8 cellular contexts compared by ENCODE assay signal in genomic region chrX:119852410-119853353, GRCh38. TPM values are rescaled to one million over a fixed set of nuclear protein-coding genes. Genes with fewer than 3 reads are reported as not detected.
A peak's percentile ranks its signal among the peaks of the same experiment; 100 is the strongest.
DNase-seq lines count a peak whose midpoint lies in the region; ATAC-seq, FAIRE-seq and TF ChIP-seq lines count a peak whose summit lies in the region.

TSS of gene UPF3B (minus strand) at chrX:119852963. CDS start at chrX:119852928, 35 bp downstream.

- H3K9me3 ChIP-seq in HepG2 (ENCODE audit: low read length): no peaks in the 10 kb centered on the region

- intact Hi-C loops in HepG2 (cut with micrococcal nuclease; ENCODE audit: unreplicated experiment): loop anchor here (1.0 to 2.0 kb wide), 2 partner anchors 18 to 91 kb away; partner anchors contain the start of genes NDUFA1, NKAP and RNF113A

- H2AFZ ChIP-seq in HepG2 (ENCODE audit: low read length): peak within 1 kb of the TSS; percentile 42

- no peak for TF ChIP-seq RAD21 in HepG2 (CRISPR knock-in tag; IDR thresholded peaks at IDR 0.05)

- H3K27ac ChIP-seq in C4-2B: peak within 1 kb of the TSS; percentile 83
- H3K27ac ChIP-seq in HepG2 (ENCODE audit: extremely low read length, insufficient read depth, low read length): peak within 1 kb of the TSS; percentile 89

- ATAC-seq in GM19395 (IDR thresholded peaks at IDR 0.05; ENCODE audit: unreplicated experiment) (peak; percentile 97), HG03565 (IDR thresholded peaks at IDR 0.05; ENCODE audit: unreplicated experiment) (peak; percentile 94), HepG2 (peak; percentile 96)

- peak within 1 kb of the TSS; percentile 63 to 83 (median 80) for H3K4me3 ChIP-seq in HepG2 (replicated peaks in 1 of 3; ENCODE audit: insufficient read depth in 1 of 3, low read depth in 2 of 3, low read length in 3 of 3)

- 0 out of 2 replicates have a peak, but pooled peaks cover 27% of the 10 kb centered on the region for H3K4me1 ChIP-seq in HepG2 (ENCODE audit: insufficient read depth, low read length)

- H3K36me3 ChIP-seq in HepG2 (replicated peaks in 1 of 2; ENCODE audit: control insufficient read depth in 1 of 2, insufficient read depth in 2 of 2, low read length in 2 of 2): no peaks in the 10 kb centered on the region; a peak in 2 of 5 replicates

- peak within 1 kb of the TSS; percentile 86 for H3K9ac ChIP-seq in HepG2 (ENCODE audit: insufficient read depth, low read depth, low read length)

- TF ChIP-seq POLR2A in HepG2 (IDR thresholded peaks at IDR 0.05; ENCODE audit: insufficient read depth in 1 of 2, low read depth in 2 of 2, low read length in 2 of 2): peak; percentile 74 to 77

- CTCF ChIA-PET in HepG2 (lab: Yijun Ruan, JAX; ENCODE audit: low intra/inter-chr PET ratio, low total read pairs): no interaction called here

- WGBS in HepG2 (ENCODE audit: low lambda C conversion rate): 1% methylated on average over 15 of the region's 53 CpGs

- no TSS peak for BruUV-seq in HepG2 (replicated peaks; lab: Mats Ljungman, UMichigan)

- peak; percentile 99 for DNase-seq in NCI-H774 (lab: John Stamatoyannopoulos, UW)
- DNase-seq in activated CD4-positive, alpha-beta T cell treated with anti-CD3 and anti-CD28 coated beads, Interleukin-2, amount 50 U/mL, for 48 hours: peak; percentile 91 to 93
- peak; percentile 97 for DNase-seq in dermis blood vessel endothelial cell
- peak; percentile 97 for DNase-seq in HepG2 (ENCODE audit: low spot score)
- peak; percentile 89 for DNase-seq in stimulated activated CD4-positive, alpha-beta T cell treated with anti-CD3 and anti-CD28 coated beads, Interleukin-4, amount 100 ng/mL, for 1 hour

- TF ChIP-seq EP300 in HepG2 (IDR thresholded peaks at IDR 0.05; ENCODE audit: low read depth in 2 of 2, low read length in 2 of 2) (no peak), HepG2 (CRISPR knock-in tag; IDR thresholded peaks at IDR 0.05; ENCODE audit: borderline replicate concordance) (no peak)

- H4K20me1 ChIP-seq in HepG2 (ENCODE audit: insufficient read depth, low read length): no peaks in the 10 kb centered on the region

- FAIRE-seq in HepG2 (lab: Jason Lieb, UNC): peak; percentile 74

- peak within 1 kb of the TSS; percentile 69 for H3K4me2 ChIP-seq in HepG2 (ENCODE audit: low read depth, low read length)

- in situ Hi-C loops in HepG2 (cut with HindIII; ENCODE audit: extremely low pct_ligation_motif_present, low pct_unique_long_range_greater_than_20kb): no loop called here

- no peaks in the 10 kb centered on the region for H3K27me3 ChIP-seq in HepG2 (ENCODE audit: control insufficient read depth in 1 of 2, insufficient read depth in 2 of 2, low read length in 2 of 2)

- H3K79me2 ChIP-seq in HepG2 (ENCODE audit: insufficient read depth, low read length): peaks cover 14% of the 10 kb centered on the region

- POLR2A ChIA-PET in HepG2 (lab: Yijun Ruan, JAX): interaction anchor here (0.6 to 3.2 kb wide), 15 partner anchors 9 to 709 kb away, joined by 3 to 78 read pairs (median 3); partner anchors contain the start of genes NDUFA1, RNF113A, RPL39 and SEPTIN6

- TF ChIP-seq CTCF in C4-2B (conservative IDR thresholded peaks at IDR 0.05): no peak
- peak; percentile 8; the same call in 1 of the 2 replicates for TF ChIP-seq CTCF in HepG2 (CRISPR knock-in tag; IDR thresholded peaks at IDR 0.05)

TF ChIP-seq in HepG2, 621 proteins besides CTCF, POLR2A, EP300 and RAD21 (continues in another document):
- no peak for TF ChIP-seq ZNF547 (CRISPR knock-in tag; IDR thresholded peaks at IDR 0.05)
- TF ChIP-seq XBP1 (CRISPR knock-in tag; IDR thresholded peaks at IDR 0.05): no peak
- TF ChIP-seq RARG (CRISPR knock-in tag; IDR thresholded peaks at IDR 0.05; ENCODE audit: low read depth): no peak
- TF ChIP-seq SP2 (CRISPR knock-in tag; IDR thresholded peaks at IDR 0.05): peak; percentile 61
- TF ChIP-seq ZNF850 (CRISPR knock-in tag; conservative IDR thresholded peaks at IDR 0.05): no peak
- TF ChIP-seq ZNF75D (CRISPR knock-in tag; IDR thresholded peaks at IDR 0.05; ENCODE audit: borderline replicate concordance): no peak
- TF ChIP-seq PHF8 (CRISPR knock-in tag; IDR thresholded peaks at IDR 0.05): peak; percentile 83
- no peak for TF ChIP-seq ZNF792 (CRISPR knock-in tag; IDR thresholded peaks at IDR 0.05)
- TF ChIP-seq HNF4A (CRISPR knock-in tag; IDR thresholded peaks at IDR 0.05): peak; percentile 22; the same call in 1 of the 2 replicates
- no peak for TF ChIP-seq ZFP36L1 (CRISPR knock-in tag; IDR thresholded peaks at IDR 0.05)
- TF ChIP-seq RFX1 (IDR thresholded peaks at IDR 0.05): no peak
- peak; percentile 85 for TF ChIP-seq HOXA3 (CRISPR knock-in tag; IDR thresholded peaks at IDR 0.05)
- TF ChIP-seq ZNF12 (CRISPR knock-in tag; IDR thresholded peaks at IDR 0.05): no peak
- TF ChIP-seq ERF (CRISPR knock-in tag; IDR thresholded peaks at IDR 0.05): 0 out of 2 replicates have a peak, but pooled peaks have one; percentile 14
- TF ChIP-seq SNAI1 (CRISPR knock-in tag; IDR thresholded peaks at IDR 0.05; ENCODE audit: borderline replicate concordance): no peak
- TF ChIP-seq ZNF614 (CRISPR knock-in tag; IDR thresholded peaks at IDR 0.05; ENCODE audit: borderline replicate concordance): no peak
- 0 out of 2 replicates have a peak, but pooled peaks have one; percentile 8 for TF ChIP-seq RARA (CRISPR knock-in tag; IDR thresholded peaks at IDR 0.05)
- TF ChIP-seq HMGXB4 (CRISPR knock-in tag; IDR thresholded peaks at IDR 0.05; ENCODE audit: borderline replicate concordance in 1 of 2, low read depth in 1 of 2): 0 out of 4 replicates have a peak, but pooled peaks of 1 of the 2 experiments have one; percentile 31
- TF ChIP-seq RNF219 (CRISPR knock-in tag; IDR thresholded peaks at IDR 0.05): no peak
- no peak for TF ChIP-seq ZNF556 (CRISPR knock-in tag; IDR thresholded peaks at IDR 0.05; ENCODE audit: borderline replicate concordance)
- peak; percentile 65; the same call in 1 of the 3 replicates for TF ChIP-seq MXI1 (IDR thresholded peaks at IDR 0.05; ENCODE audit: borderline replicate concordance, low read depth, low read length)

RNA-seq across cellular contexts. Expression of gene UPF3B, which starts in this region (rescaled TPM):
- total RNA-seq in dermis blood vessel endothelial cell (1.9 and 4.0 TPM in 2 replicates), HepG2 (2016; rRNA removed; fragmentation: Illumina TruSeq; extraction: Trizol) (7.2 and 8.2 TPM in 2 replicates)
- 0.62 and 0.81 TPM in 2 replicates for total RNA-seq in HepG2 (2016; cell fraction: cytosol; rRNA removed; fragmentation: Illumina TruSeq; extraction: Trizol; ENCODE audit: low read depth)
- 7.0 and 7.4 TPM in 2 replicates for total RNA-seq in HepG2 (2016; cell fraction: insoluble cytoplasmic fraction; rRNA removed; fragmentation: Illumina TruSeq; extraction: Trizol)
- total RNA-seq in HepG2 (2016; cell fraction: membrane; rRNA removed; fragmentation: Illumina TruSeq; extraction: Trizol): 1.4 and 1.8 TPM in 2 replicates
- total RNA-seq in HepG2 (2016; cell fraction: nucleus; rRNA removed; fragmentation: Illumina TruSeq; extraction: Trizol): 7.5 and 9.2 TPM in 2 replicates
- polyA plus RNA-seq in HepG2 (2011; rRNA removed): 4.6 and 5.2 TPM in 2 replicates
- 2.1 and 2.2 TPM in 2 replicates for polyA plus RNA-seq in HepG2 (2011; cell fraction: cytosol; rRNA removed)
- polyA plus RNA-seq in HepG2 (2011; cell fraction: nucleus; rRNA removed): 3.7 and 4.1 TPM in 2 replicates
- polyA plus RNA-seq in HepG2 (2012): 5.6 and 7.2 TPM in 2 replicates
- polyA plus RNA-seq in HepG2 (2016; cell fraction: cytosol; fragmentation: Illumina TruSeq; extraction: Trizol; ENCODE audit: low read depth): 0.47 and 0.50 TPM in 2 replicates
- polyA plus RNA-seq in HepG2 (2016; cell fraction: insoluble cytoplasmic fraction; fragmentation: Illumina TruSeq; extraction: Trizol; ENCODE audit: low read depth): 14.8 and 16.1 TPM in 2 replicates
- polyA plus RNA-seq in HepG2 (2016; cell fraction: membrane; fragmentation: Illumina TruSeq; extraction: Trizol; ENCODE audit: low read depth): 0.74 and 0.84 TPM in 2 replicates
- 14.6 and 15.3 TPM in 2 replicates for polyA plus RNA-seq in HepG2 (2016; cell fraction: nucleus; fragmentation: Illumina TruSeq; extraction: Trizol; ENCODE audit: insufficient read depth, low read depth)
- polyA minus RNA-seq in HepG2 (2011; rRNA and poly(A)+ RNA removed; ENCODE audit: low replicate concordance): 0.30 and 2.3 TPM in 2 replicates
- polyA minus RNA-seq in HepG2 (2011; cell fraction: cytosol; rRNA and poly(A)+ RNA removed): 0.49 and 1.5 TPM in 2 replicates
- 8.5 and 10.4 TPM in 2 replicates for polyA minus RNA-seq in HepG2 (2011; cell fraction: nucleus; rRNA and poly(A)+ RNA removed)

Comparison
In these comparisons a context has a peak if more than half of its experiments do, and no peak if none do; other contexts are left out.
1. Peak in every context shown above with its lines: DNase-seq, ATAC-seq, H3K4me3 ChIP-seq and H3K27ac ChIP-seq.